In genomic region chr5:123085638-123086286, GRCh38 we compare ENCODE assay signal across 16 cellular contexts. TPM values are rescaled to one million over a fixed set of nuclear protein-coding genes. Genes with fewer than 3 reads are reported as not detected.
"Had no signal": no experiment of that assay in that cellular context is flagged by ENCODE, and none has a peak within 500 bp of the region (broad histone marks: within the 10 kb centered on the region; RNA-seq: fewer than 3 reads in every experiment).

No MANE protein-coding gene starts in this region.

- H3K4me3 ChIP-seq: coronary artery had no signal

- H3K9me3 Mint-ChIP-seq: activated T-helper 1 cell treated with anti-CD3 and anti-CD28 coated beads, Interleukin-12 subunit alpha, Interleukin-12 subunit beta, Interleukin-2, Interleukin-4 antibody, amounts not matched to agents 30 ng/mL and 10 ng/mL and 1 ng/mL, durations not matched to agents 14 hours and 24 hours and 36 hours; central memory CD8-positive, alpha-beta T cell; natural killer cell treated with Interleukin-12 subunit alpha and Interleukin-12 subunit beta and Interleukin-15 and Interleukin-18, amount 100 ng/mL, for 72 hours had no signal

- H3K36me3 Mint-ChIP-seq: activated naive CD8-positive, alpha-beta T cell treated with anti-CD3 and anti-CD28 coated beads, Interleukin-2, amount 10 ng/mL, durations not matched to agents 7 days and 5 days; natural killer cell treated with Interleukin-12 subunit alpha and Interleukin-12 subunit beta and Interleukin-15 and Interleukin-18, amount 100 ng/mL, for 72 hours had no signal

- ATAC-seq: natural killer cell treated with Interleukin-12 subunit alpha and Interleukin-12 subunit beta and Interleukin-15 and Interleukin-18, amount 100 ng/mL, for 72 hours had no signal

- H3K4me3 Mint-ChIP-seq: activated naive CD8-positive, alpha-beta T cell treated with anti-CD3 and anti-CD28 coated beads, Interleukin-2, amount 10 ng/mL, durations not matched to agents 7 days and 5 days; activated T-helper 1 cell treated with anti-CD3 and anti-CD28 coated beads, Interleukin-12 subunit alpha, Interleukin-12 subunit beta, Interleukin-2, Interleukin-4 antibody, amounts not matched to agents 30 ng/mL and 10 ng/mL and 1 ng/mL, durations not matched to agents 14 hours and 24 hours and 36 hours; central memory CD8-positive, alpha-beta T cell; natural killer cell treated with Interleukin-12 subunit alpha and Interleukin-12 subunit beta and Interleukin-15 and Interleukin-18, amount 100 ng/mL, for 72 hours had no signal

- H3K36me3 ChIP-seq: brain microvascular endothelial cell had no signal

- H3K27ac ChIP-seq: brain microvascular endothelial cell, coronary artery had no signal

- DNase-seq: activated CD4-positive, CD25-positive, alpha-beta regulatory T cell treated with anti-CD3 and anti-CD28 coated beads, Interleukin-2, amount 50 U/mL, for 72 hours; activated naive CD4-positive, alpha-beta T cell; activated naive CD8-positive, alpha-beta T cell treated with anti-CD3 and anti-CD28 coated beads, Interleukin-2, amount 10 ng/mL, durations not matched to agents 7 days and 5 days; anterior cingulate cortex; brain microvascular endothelial cell; effector CD8-positive, alpha-beta T cell; foreskin fibroblast; islet precursor cell; stimulated activated CD4-positive, alpha-beta T cell treated with anti-CD3 and anti-CD28 coated beads, Interleukin-2, amount 100 ng/mL, for 48 hours; stimulated activated naive CD4-positive, alpha-beta T cell; trophoblast cell had no signal

- H3K27ac Mint-ChIP-seq: activated naive CD8-positive, alpha-beta T cell treated with anti-CD3 and anti-CD28 coated beads, Interleukin-2, amount 10 ng/mL, durations not matched to agents 7 days and 5 days; activated T-helper 1 cell treated with anti-CD3 and anti-CD28 coated beads, Interleukin-12 subunit alpha, Interleukin-12 subunit beta, Interleukin-2, Interleukin-4 antibody, amounts not matched to agents 30 ng/mL and 10 ng/mL and 1 ng/mL, durations not matched to agents 14 hours and 24 hours and 36 hours; natural killer cell treated with Interleukin-12 subunit alpha and Interleukin-12 subunit beta and Interleukin-15 and Interleukin-18, amount 100 ng/mL, for 72 hours had no signal

RNA-seq across cellular contexts. Expression of gene PRDM6, which starts 3.3 kb away (rescaled TPM):
- total RNA-seq: activated CD8-positive, alpha-beta memory T cell treated with anti-CD3 and anti-CD28 coated beads for 36 hours; activated naive CD8-positive, alpha-beta T cell treated with anti-CD3 and anti-CD28 coated beads, Interleukin-2, amount 10 ng/mL, durations not matched to agents 7 days and 5 days; activated T-helper 1 cell treated with anti-CD3 and anti-CD28 coated beads, Interleukin-12 subunit alpha, Interleukin-12 subunit beta, Interleukin-2, Interleukin-4 antibody, amounts not matched to agents 30 ng/mL and 10 ng/mL and 1 ng/mL, durations not matched to agents 14 hours and 24 hours and 36 hours; natural killer cell treated with Interleukin-12 subunit alpha and Interleukin-12 subunit beta and Interleukin-15 and Interleukin-18, amount 100 ng/mL, for 72 hours had no signal

RNA-seq across cellular contexts. Expression of gene PPIC, which starts 49.2 kb away (rescaled TPM):
- total RNA-seq: activated CD8-positive, alpha-beta memory T cell treated with anti-CD3 and anti-CD28 coated beads for 36 hours; activated naive CD8-positive, alpha-beta T cell treated with anti-CD3 and anti-CD28 coated beads, Interleukin-2, amount 10 ng/mL, durations not matched to agents 7 days and 5 days; activated T-helper 1 cell treated with anti-CD3 and anti-CD28 coated beads, Interleukin-12 subunit alpha, Interleukin-12 subunit beta, Interleukin-2, Interleukin-4 antibody, amounts not matched to agents 30 ng/mL and 10 ng/mL and 1 ng/mL, durations not matched to agents 14 hours and 24 hours and 36 hours; natural killer cell treated with Interleukin-12 subunit alpha and Interleukin-12 subunit beta and Interleukin-15 and Interleukin-18, amount 100 ng/mL, for 72 hours had no signal
